In the genomic region with DNA sequence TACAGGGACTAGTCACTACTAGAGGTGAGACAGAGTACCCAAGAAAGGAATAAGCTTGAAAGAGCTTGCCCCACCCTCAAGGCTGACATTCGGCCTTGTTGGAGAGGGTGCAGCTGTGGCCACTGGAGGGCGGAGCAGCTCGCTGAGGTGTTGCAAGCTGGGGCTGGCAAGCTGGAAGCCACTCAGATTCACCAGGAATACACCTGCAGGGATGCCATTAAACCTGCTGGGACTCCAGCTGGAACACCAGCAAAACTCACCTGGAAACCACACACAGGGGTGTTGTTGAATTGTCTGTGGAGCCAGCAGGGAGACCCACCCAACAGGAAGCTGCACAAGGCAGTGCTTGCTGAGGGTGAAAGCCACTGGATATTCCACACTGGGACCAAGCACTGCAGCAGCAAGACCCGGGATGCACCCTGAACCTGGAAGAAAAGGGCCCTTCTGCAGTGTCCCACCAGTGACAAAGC, we compare ENCODE assay signal across 1 cellular context.
TF ChIP-seq lines count a peak whose summit lies in the region.

No MANE protein-coding gene starts in this region.

TF ChIP-seq in GM23338, 12 proteins besides CTCF, POLR2A, EP300 and RAD21 (continued from another document):
- TF ChIP-seq ZNF462 (CRISPR knock-in tag; IDR thresholded peaks at IDR 0.05) (no peak), ZNF331 (CRISPR knock-in tag; IDR thresholded peaks at IDR 0.05; ENCODE audit: low read depth) (no peak), EZH2 (IDR thresholded peaks at IDR 0.05; ENCODE audit: low read depth, unreplicated experiment) (no peak), EZH2phosphoT487 (IDR thresholded peaks at IDR 0.05; ENCODE audit: unreplicated experiment) (no peak)
